ENCODE assay signal across 1 cellular context in genomic region chr16:89120921-89121351, GRCh38.
TF ChIP-seq lines count a peak whose summit lies in the region.

No MANE protein-coding gene starts in this region.

TF ChIP-seq in HepG2, 621 proteins besides CTCF, POLR2A, EP300 and RAD21:
- TF ChIP-seq, protein P1, sequence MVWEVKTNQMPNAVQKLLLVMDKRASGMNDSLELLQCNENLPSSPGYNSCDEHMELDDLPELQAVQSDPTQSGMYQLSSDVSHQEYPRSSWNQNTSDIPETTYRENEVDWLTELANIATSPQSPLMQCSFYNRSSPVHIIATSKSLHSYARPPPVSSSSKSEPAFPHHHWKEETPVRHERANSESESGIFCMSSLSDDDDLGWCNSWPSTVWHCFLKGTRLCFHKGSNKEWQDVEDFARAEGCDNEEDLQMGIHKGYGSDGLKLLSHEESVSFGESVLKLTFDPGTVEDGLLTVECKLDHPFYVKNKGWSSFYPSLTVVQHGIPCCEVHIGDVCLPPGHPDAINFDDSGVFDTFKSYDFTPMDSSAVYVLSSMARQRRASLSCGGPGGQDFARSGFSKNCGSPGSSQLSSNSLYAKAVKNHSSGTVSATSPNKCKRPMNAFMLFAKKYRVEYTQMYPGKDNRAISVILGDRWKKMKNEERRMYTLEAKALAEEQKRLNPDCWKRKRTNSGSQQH (CRISPR knock-in tag; IDR thresholded peaks at IDR 0.05; ENCODE audit: low read depth), result no peak
- TF ChIP-seq AGO2 (optimal IDR thresholded peaks at IDR 0.05; ENCODE audit: low read depth, low read length), result peak; percentile 48
